In genomic region chr11:72735495-72736027, GRCh38 we compare ENCODE assay signal across 1 cellular context.
TF ChIP-seq lines count a peak whose summit lies in the region.

No MANE protein-coding gene starts in this region.

TF ChIP-seq in K562, 482 proteins besides CTCF, POLR2A, EP300 and RAD21 (continued from another document):
- TF ChIP-seq, protein P1, sequence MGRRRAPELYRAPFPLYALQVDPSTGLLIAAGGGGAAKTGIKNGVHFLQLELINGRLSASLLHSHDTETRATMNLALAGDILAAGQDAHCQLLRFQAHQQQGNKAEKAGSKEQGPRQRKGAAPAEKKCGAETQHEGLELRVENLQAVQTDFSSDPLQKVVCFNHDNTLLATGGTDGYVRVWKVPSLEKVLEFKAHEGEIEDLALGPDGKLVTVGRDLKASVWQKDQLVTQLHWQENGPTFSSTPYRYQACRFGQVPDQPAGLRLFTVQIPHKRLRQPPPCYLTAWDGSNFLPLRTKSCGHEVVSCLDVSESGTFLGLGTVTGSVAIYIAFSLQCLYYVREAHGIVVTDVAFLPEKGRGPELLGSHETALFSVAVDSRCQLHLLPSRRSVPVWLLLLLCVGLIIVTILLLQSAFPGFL (CRISPR knock-in tag; IDR thresholded peaks at IDR 0.05): no peak
- TF ChIP-seq SP2 (IDR thresholded peaks at IDR 0.05; ENCODE audit: extremely low read depth, low read depth, low read length, poor library complexity, severe bottlenecking): no peak
